In genomic region chr4:40525811-40526598, GRCh38 we compare ENCODE assay signal across 9 cellular contexts.
DNase-seq lines count a peak whose midpoint lies in the region; ATAC-seq and TF ChIP-seq lines count a peak whose summit lies in the region.
"Had no signal": no experiment of that assay in that cellular context is flagged by ENCODE, and none has a peak within 500 bp of the region (broad histone marks: within the 10 kb centered on the region; RNA-seq: fewer than 3 reads in every experiment).

No MANE protein-coding gene starts in this region.

- 52% methylated on average over 8 of the region's 8 CpGs for WGBS in mammary epithelial cell (ENCODE audit: low coverage, missing lambda C conversion rate)

- dilution Hi-C loops in mammary epithelial cell (cut with HindIII; ENCODE audit: low sequenced_read_pairs) = no loop called here

- intact Hi-C loops in mammary epithelial cell (cut with micrococcal nuclease) = no loop called here

- H3K4me1 ChIP-seq in mammary epithelial cell (ENCODE audit: insufficient read depth, low read length) = peaks cover 8% of the 10 kb centered on the region
- peaks cover 2 to 24% (median 19%) of the 10 kb centered on the region in 5 donors for H3K4me1 ChIP-seq in subcutaneous abdominal adipose tissue (ENCODE audit: control insufficient read depth in 5 of 5, insufficient read depth in 5 of 5, low read length in 5 of 5)

- H3K9me3 ChIP-seq in mammary epithelial cell (replicated peaks; ENCODE audit: insufficient read depth, low read length) = no peaks in the 10 kb centered on the region
- H3K9me3 ChIP-seq in subcutaneous abdominal adipose tissue (ENCODE audit: control insufficient read depth in 5 of 5, low read length in 5 of 5) = no peaks in the 10 kb centered on the region

- H3K9ac ChIP-seq in mammary epithelial cell (ENCODE audit: insufficient read depth, low read length) = no peak overlapping the region
- H3K9ac ChIP-seq in subcutaneous abdominal adipose tissue (ENCODE audit: low read length in 5 of 5) = peak overlapping the region in 3 of 5 donors; percentile 20 to 74 (median 59)

- H3K4me2 ChIP-seq in mammary epithelial cell (ENCODE audit: insufficient read depth, low read depth, low read length) = peak overlapping the region; percentile 19

- no peaks in the 10 kb centered on the region for H3K79me2 ChIP-seq in mammary epithelial cell (ENCODE audit: insufficient read depth, low read length)

- H4K20me1 ChIP-seq in mammary epithelial cell (ENCODE audit: insufficient read depth, low read length) = no peaks in the 10 kb centered on the region

- no peak for ATAC-seq in GM18867 (IDR thresholded peaks at IDR 0.05; ENCODE audit: unreplicated experiment)

- CTCF ChIA-PET in mammary epithelial cell (lab: Charles Lee; ENCODE audit: low non-redundant PET) = no interaction called here

- H3K36me3 ChIP-seq in mammary epithelial cell (ENCODE audit: insufficient read depth, low read length) (no peaks in the 10 kb centered on the region), subcutaneous abdominal adipose tissue (ENCODE audit: control insufficient read depth in 5 of 5, insufficient read depth in 5 of 5, low read length in 5 of 5) (no peaks in the 10 kb centered on the region)

- peak overlapping the region; percentile 63 for H2AFZ ChIP-seq in mammary epithelial cell (ENCODE audit: low read depth, low read length)

- BruUV-seq in mammary epithelial cell (replicated peaks; lab: Mats Ljungman, UMichigan) = no TSS peak

- TF ChIP-seq CTCF in mammary epithelial cell (conservative IDR thresholded peaks at IDR 0.05 in 1 of 2, IDR thresholded peaks at IDR 0.05 in 1 of 2; ENCODE audit: extremely low read depth in 1 of 2, insufficient read depth in 1 of 2, low read depth in 1 of 2, low read length in 2 of 2) = no peak

- in situ Hi-C loops in mammary epithelial cell (cut with MboI; ENCODE audit: low sequenced_read_pairs in 2 of 2) = no loop called here

- H3K27me3 ChIP-seq in mammary epithelial cell (ENCODE audit: insufficient read depth, low read length) (no peaks in the 10 kb centered on the region), subcutaneous abdominal adipose tissue (ENCODE audit: control insufficient read depth in 5 of 5, insufficient read depth in 4 of 5, low read length in 5 of 5) (no peaks in the 10 kb centered on the region)

- H3K4me3 ChIP-seq in mammary epithelial cell (replicated peaks in 1 of 3; ENCODE audit: insufficient read depth in 1 of 3, low read depth in 2 of 3, low read length in 3 of 3) = no peak overlapping the region
- no peak overlapping the region for H3K4me3 ChIP-seq in subcutaneous abdominal adipose tissue (ENCODE audit: low read depth in 1 of 5, low read length in 5 of 5)

- H3K27ac ChIP-seq in mammary epithelial cell (ENCODE audit: insufficient read depth, low read depth, low read length) (peak overlapping the region; percentile 29), subcutaneous abdominal adipose tissue (ENCODE audit: low read depth, low read length) (peak overlapping the region; percentile 83)

- peak; percentile 73 for DNase-seq in HT1080 (ENCODE audit: low read depth)
- DNase-seq in mammary epithelial cell = peak; percentile 54
- peak; percentile 86 for DNase-seq in kidney tubule cell (ENCODE audit: low spot score)
- DNase-seq in cerebellar nuclear complex (lab: John Stamatoyannopoulos, UW) = no peak
- DNase-seq in NCI-H748 (lab: John Stamatoyannopoulos, UW; ENCODE audit: unreplicated experiment) = no peak
- DNase-seq in DMS79 treated with DMSO at 0.1 percent for 48 hours (lab: John Stamatoyannopoulos, UW) = no peak
- DNase-seq: NCI-H1436 treated with DMSO at 0.1 percent for 48 hours had no signal

Comparison
In these comparisons a context has a peak if more than half of its experiments do, and no peak if none do; other contexts are left out.
1. DNase-seq: peak in HT1080 (single experiment), mammary epithelial cell (single experiment) and kidney tubule cell (single experiment); none in cerebellar nuclear complex (0 of 2), NCI-H748 (single experiment) and DMS79 treated with DMSO at 0.1 percent for 48 hours (single experiment).